ENCODE assay signal across 1 cellular context in genomic region chr2:3536682-3537632, GRCh38.
TF ChIP-seq lines count a peak whose summit lies in the region.

No MANE protein-coding gene starts in this region.

TF ChIP-seq in HepG2, 621 proteins besides CTCF, POLR2A, EP300 and RAD21 (continued from another document and continues in another):
- TF ChIP-seq NFAT5 (CRISPR knock-in tag; IDR thresholded peaks at IDR 0.05) (no peak), UBTF (CRISPR knock-in tag; IDR thresholded peaks at IDR 0.05) (peak; percentile 45; the same call in 1 of the 2 replicates), TEF (CRISPR knock-in tag; IDR thresholded peaks at IDR 0.05) (no peak; the same call in 1 of the 2 replicates), ZNF234 (CRISPR knock-in tag; conservative IDR thresholded peaks at IDR 0.05) (no peak), ZNF687 (CRISPR knock-in tag; IDR thresholded peaks at IDR 0.05) (peak; percentile 49), HHEX (CRISPR knock-in tag; IDR thresholded peaks at IDR 0.05) (0 out of 2 replicates have a peak, but pooled peaks have one; percentile 27), ZBTB40 (IDR thresholded peaks at IDR 0.05) (no peak), ZBTB40 (CRISPR knock-in tag; IDR thresholded peaks at IDR 0.05) (no peak), ELF3 (CRISPR knock-in tag; IDR thresholded peaks at IDR 0.05) (peak; percentile 51; the same call in 1 of the 2 replicates), ZFP37 (CRISPR knock-in tag; IDR thresholded peaks at IDR 0.05; ENCODE audit: borderline replicate concordance) (peak; percentile 61; the same call in 1 of the 2 replicates), ZFP82 (CRISPR knock-in tag; IDR thresholded peaks at IDR 0.05; ENCODE audit: borderline replicate concordance) (no peak), ZNF619 (CRISPR knock-in tag; IDR thresholded peaks at IDR 0.05) (peak; percentile 74; the same call in 1 of the 2 replicates), PHF8 (CRISPR knock-in tag; IDR thresholded peaks at IDR 0.05) (peak; percentile 31), MAFK (conservative IDR thresholded peaks at IDR 0.05 in 1 of 2, IDR thresholded peaks at IDR 0.05 in 1 of 2; ENCODE audit: low read length in 2 of 2) (no peak), MEIS1 (CRISPR knock-in tag; IDR thresholded peaks at IDR 0.05; ENCODE audit: borderline replicate concordance) (peak; percentile 39; the same call in 1 of the 2 replicates), SKI (IDR thresholded peaks at IDR 0.05; ENCODE audit: partially characterized antibody) (no peak)
- TF ChIP-seq, protein P1, sequence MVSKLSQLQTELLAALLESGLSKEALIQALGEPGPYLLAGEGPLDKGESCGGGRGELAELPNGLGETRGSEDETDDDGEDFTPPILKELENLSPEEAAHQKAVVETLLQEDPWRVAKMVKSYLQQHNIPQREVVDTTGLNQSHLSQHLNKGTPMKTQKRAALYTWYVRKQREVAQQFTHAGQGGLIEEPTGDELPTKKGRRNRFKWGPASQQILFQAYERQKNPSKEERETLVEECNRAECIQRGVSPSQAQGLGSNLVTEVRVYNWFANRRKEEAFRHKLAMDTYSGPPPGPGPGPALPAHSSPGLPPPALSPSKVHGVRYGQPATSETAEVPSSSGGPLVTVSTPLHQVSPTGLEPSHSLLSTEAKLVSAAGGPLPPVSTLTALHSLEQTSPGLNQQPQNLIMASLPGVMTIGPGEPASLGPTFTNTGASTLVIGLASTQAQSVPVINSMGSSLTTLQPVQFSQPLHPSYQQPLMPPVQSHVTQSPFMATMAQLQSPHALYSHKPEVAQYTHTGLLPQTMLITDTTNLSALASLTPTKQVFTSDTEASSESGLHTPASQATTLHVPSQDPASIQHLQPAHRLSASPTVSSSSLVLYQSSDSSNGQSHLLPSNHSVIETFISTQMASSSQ (IDR thresholded peaks at IDR 0.05; ENCODE audit: low read depth): no peak
- TF ChIP-seq, protein P1 (CRISPR knock-in tag; IDR thresholded peaks at IDR 0.05; ENCODE audit: borderline replicate concordance): peak; percentile 74; the same call in 1 of the 2 replicates
- TF ChIP-seq, protein P2, sequence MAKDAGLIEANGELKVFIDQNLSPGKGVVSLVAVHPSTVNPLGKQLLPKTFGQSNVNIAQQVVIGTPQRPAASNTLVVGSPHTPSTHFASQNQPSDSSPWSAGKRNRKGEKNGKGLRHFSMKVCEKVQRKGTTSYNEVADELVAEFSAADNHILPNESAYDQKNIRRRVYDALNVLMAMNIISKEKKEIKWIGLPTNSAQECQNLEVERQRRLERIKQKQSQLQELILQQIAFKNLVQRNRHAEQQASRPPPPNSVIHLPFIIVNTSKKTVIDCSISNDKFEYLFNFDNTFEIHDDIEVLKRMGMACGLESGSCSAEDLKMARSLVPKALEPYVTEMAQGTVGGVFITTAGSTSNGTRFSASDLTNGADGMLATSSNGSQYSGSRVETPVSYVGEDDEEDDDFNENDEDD (CRISPR knock-in tag; IDR thresholded peaks at IDR 0.05; ENCODE audit: borderline replicate concordance): peak; percentile 58; the same call in 1 of the 2 replicates
